31 cellular contexts compared by ENCODE assay signal in genomic region chr14:36748814-36749213, GRCh38.
"Had no signal": no experiment of that assay in that cellular context is flagged by ENCODE, and none has a peak within 500 bp of the region (broad histone marks: within the 10 kb centered on the region; RNA-seq: fewer than 3 reads in every experiment).

No MANE protein-coding gene starts in this region.

- H3K36me3 ChIP-seq: adrenal gland, brain microvascular endothelial cell, breast epithelium had no signal

- H3K4me1 ChIP-seq: adrenal gland, body of pancreas, breast epithelium had no signal

- DNase-seq: activated B cell treated with CpG ODN at 0.5 μM for 24 hours; activated CD4-positive, alpha-beta memory T cell treated with anti-CD3 and anti-CD28 coated beads for 36 hours; activated CD4-positive, alpha-beta T cell treated with anti-CD3 and anti-CD28 coated beads for 4 hours; activated CD4-positive, alpha-beta T cell treated with anti-CD3 and anti-CD28 coated beads, Interleukin-2, amount 10 ng/mL, durations not matched to agents 24 days and 14 days; activated CD4-positive, alpha-beta T cell treated with anti-CD3 and anti-CD28 coated beads, Interleukin-2, amount 50 U/mL, for 1 hour; activated CD4-positive, alpha-beta T cell treated with anti-CD3 and anti-CD28 coated beads, Interleukin-2, amount 50 U/mL, for 4 hours; activated CD4-positive, CD25-positive, alpha-beta regulatory T cell treated with anti-CD3 and anti-CD28 coated beads, Interleukin-2, amount 50 U/mL, for 72 hours; activated CD8-positive, alpha-beta memory T cell treated with anti-CD3 and anti-CD28 coated beads, Interleukin-2, amount 50 U/mL, for 4 hours; activated CD8-positive, alpha-beta T cell treated with anti-CD3 and anti-CD28 coated beads for 36 hours; activated effector memory CD4-positive, alpha-beta T cell treated with anti-CD3 and anti-CD28 coated beads, Interleukin-2, amount 50 U/mL, for 16 hours; activated gamma-delta T cell treated with Interleukin-2 at 50 U/mL for 16 hours; activated naive CD4-positive, alpha-beta T cell; activated naive CD4-positive, alpha-beta T cell treated with anti-CD3 and anti-CD28 coated beads for 36 hours; activated naive CD4-positive, alpha-beta T cell treated with anti-CD3 and anti-CD28 coated beads, Interleukin-2, amount 50 U/mL, for 16 hours; activated naive CD8-positive, alpha-beta T cell treated with anti-CD3 and anti-CD28 coated beads for 36 hours; activated T-cell treated with anti-CD3 and anti-CD28 coated beads for 4 hours; activated T-cell treated with anti-CD3 and anti-CD28 coated beads, Interleukin-2, amount 50 U/mL, for 1 hour; activated T-cell treated with anti-CD3 and anti-CD28 coated beads, Interleukin-2, amount 50 U/mL, for 4 hours; activated T-cell treated with anti-CD3 and anti-CD28 coated beads, Interleukin-2, amount 50 U/mL, for 72 hours; adrenal gland; amniotic stem cell; aorta; body of pancreas; brain microvascular endothelial cell; central memory CD4-positive, alpha-beta T cell; T-helper 2 cell; T-helper 9 cell had no signal

- H3K27me3 ChIP-seq: adrenal gland, body of pancreas, brain microvascular endothelial cell, breast epithelium had no signal

- H3K9me3 ChIP-seq: adrenal gland, body of pancreas had no signal

- ATAC-seq: activated CD8-positive, alpha-beta T cell treated with anti-CD3 and anti-CD28 coated beads for 36 hours; activated naive CD4-positive, alpha-beta T cell treated with anti-CD3 and anti-CD28 coated beads, Interleukin-2, amount 50 U/mL, for 72 hours; activated T-cell treated with anti-CD3 and anti-CD28 coated beads, Interleukin-2, amount 50 U/mL, for 4 hours; activated T-cell treated with anti-CD3 and anti-CD28 coated beads, Interleukin-2, amount 50 U/mL, for 72 hours; activated T-helper 17 cell treated with anti-CD3 and anti-CD28 coated beads, Interleukin-2, amount 50 U/mL, for 72 hours; body of pancreas had no signal

- H3K27ac ChIP-seq: adrenal gland, body of pancreas, brain microvascular endothelial cell, breast epithelium, VCaP had no signal

- H3K4me3 ChIP-seq: adrenal gland, body of pancreas, breast epithelium had no signal
